ENCODE assay signal across 27 cellular contexts in the genomic region with DNA sequence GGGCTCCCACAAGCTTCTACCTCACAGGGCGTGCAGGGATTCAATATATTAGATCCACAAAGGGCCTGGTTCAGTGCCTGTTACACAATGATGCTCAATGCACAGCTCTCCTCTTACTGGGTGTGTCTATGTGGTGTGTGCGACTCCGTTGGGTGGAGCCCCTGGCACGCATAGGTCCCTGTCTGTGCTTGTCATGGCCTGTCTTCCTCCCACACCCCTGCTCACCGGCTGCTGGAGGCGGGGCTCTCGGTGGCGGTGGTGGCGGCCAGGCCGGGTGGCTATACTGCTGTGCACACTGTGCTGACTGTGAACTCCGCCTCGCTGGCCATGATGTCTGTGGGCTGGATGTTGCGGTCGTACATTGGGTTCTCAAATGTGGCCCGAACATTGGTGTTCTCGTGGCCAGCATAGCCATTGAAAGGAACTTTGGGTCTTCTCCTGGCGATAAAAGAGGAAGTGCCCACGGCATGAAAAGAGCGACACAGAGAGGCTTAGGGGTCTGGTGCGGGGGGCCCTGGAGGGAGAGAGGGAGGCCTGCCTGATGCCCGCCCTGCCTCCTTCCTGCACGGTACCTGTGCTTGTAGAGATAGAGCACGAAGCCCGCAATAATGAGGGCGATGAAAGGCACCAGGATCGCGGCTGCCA.
"Had no signal": no experiment of that assay in that cellular context is flagged by ENCODE, and none has a peak within 500 bp of the region (broad histone marks: within the 10 kb centered on the region; RNA-seq: fewer than 3 reads in every experiment).

No MANE protein-coding gene starts in this region.

- H3K4me1 ChIP-seq: gastrocnemius medialis, pancreas, prostate gland, sigmoid colon, uterus had no signal

- H3K4me3 ChIP-seq: gastrocnemius medialis, pancreas, prostate gland, sigmoid colon, uterus had no signal

- H3K9me3 ChIP-seq: gastrocnemius medialis, pancreas, prostate gland, sigmoid colon, uterus had no signal

- H3K27me3 ChIP-seq: gastrocnemius medialis, pancreas, sigmoid colon, uterus had no signal

- H3K36me3 ChIP-seq: gastrocnemius medialis, pancreas, prostate gland, sigmoid colon, uterus had no signal

- ATAC-seq: activated CD8-positive, alpha-beta T cell treated with anti-CD3 and anti-CD28 coated beads for 36 hours; activated naive CD8-positive, alpha-beta T cell treated with anti-CD3 and anti-CD28 coated beads, Interleukin-2, amount 50 U/mL, for 24 hours; activated T-cell treated with anti-CD3 and anti-CD28 coated beads, Interleukin-2, amount 50 U/mL, for 4 hours; activated T-helper 17 cell treated with anti-CD3 and anti-CD28 coated beads, Interleukin-2, amount 50 U/mL, for 72 hours; gastrocnemius medialis; left colon; naive thymus-derived CD4-positive, alpha-beta T cell; pancreas; stimulated activated memory B cell treated with anti-CD40 and anti-IgM and Interleukin-4, amounts not matched to agents 10 μg/mL and 1 μg/mL and 100 μg/mL, for 72 hours; stimulated activated naive CD8-positive, alpha-beta T cell treated with anti-CD3 and anti-CD28 coated beads, Interleukin-15, amount 100 ng/mL, for 72 hours had no signal

- H3K27ac ChIP-seq: gastrocnemius medialis, pancreas, prostate gland, sigmoid colon, uterus had no signal

- FAIRE-seq: kidney, pancreas, small intestine had no signal

- DNase-seq: activated B cell treated with CpG ODN at 0.5 μM for 24 hours; activated CD4-positive, alpha-beta T cell treated with anti-CD3 and anti-CD28 coated beads, Interleukin-2, amount 50 U/mL, for 1 hour; activated CD8-positive, alpha-beta T cell treated with anti-CD3 and anti-CD28 coated beads for 36 hours; activated naive CD8-positive, alpha-beta T cell treated with anti-CD3 and anti-CD28 coated beads, Interleukin-2, amount 50 U/mL, for 24 hours; activated T-cell treated with anti-CD3 and anti-CD28 coated beads, Interleukin-2, amount 50 U/mL, for 4 hours; amygdala; central memory CD4-positive, alpha-beta T cell; endodermal cell; gastrocnemius medialis; glutamatergic neuron; kidney; left colon; midbrain; naive thymus-derived CD4-positive, alpha-beta T cell; nucleus accumbens; pancreas; sigmoid colon; small intestine; stimulated activated CD4-positive, alpha-beta T cell treated with anti-CD3 and anti-CD28 coated beads, Interleukin-1b, Interleukin-23, amount 100 ng/mL, for 48 hours; stimulated activated CD4-positive, alpha-beta T cell treated with anti-CD3 and anti-CD28 coated beads, Interleukin-4, amount 100 ng/mL, for 4 hours; stimulated activated CD8-positive, alpha-beta memory T cell treated with anti-CD3 and anti-CD28 coated beads, Interleukin-4, amount 100 ng/mL, for 48 hours; stimulated activated naive CD8-positive, alpha-beta T cell treated with anti-CD3 and anti-CD28 coated beads, Interleukin-15, amount 100 ng/mL, for 72 hours; substantia nigra; uterus had no signal
